20 cellular contexts compared by ENCODE assay signal in the genomic region with DNA sequence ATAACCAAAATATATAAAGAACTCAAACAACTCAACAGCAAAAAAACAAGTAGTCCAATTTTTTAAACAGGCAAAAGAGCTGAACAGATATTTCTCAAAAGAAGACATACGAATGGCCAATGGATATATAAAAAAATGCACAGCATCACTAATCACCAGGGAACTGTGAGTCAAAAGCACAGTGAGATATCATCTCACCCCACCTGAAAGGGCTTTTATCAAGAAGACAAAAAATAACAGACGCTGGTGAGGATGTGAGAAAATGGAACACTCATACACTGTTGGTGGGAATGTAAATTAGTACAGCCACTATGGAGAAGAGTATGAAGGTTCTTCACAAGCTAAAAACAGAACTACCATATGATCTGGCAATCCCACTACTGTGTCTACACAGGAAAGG. TPM values are rescaled to one million over a fixed set of nuclear protein-coding genes. Genes with fewer than 3 reads are reported as not detected.
DNase-seq lines count a peak whose midpoint lies in the region; ATAC-seq and TF ChIP-seq lines count a peak whose summit lies in the region.
"Had no signal": no experiment of that assay in that cellular context is flagged by ENCODE, and none has a peak within 500 bp of the region (broad histone marks: within the 10 kb centered on the region; RNA-seq: fewer than 3 reads in every experiment).

No MANE protein-coding gene starts in this region.

- CTCF ChIA-PET in A673 (lab: Charles Lee): interaction anchor here (0.6 kb wide), 1 partner anchor 348 kb away, joined by 4 read pairs; no protein-coding TSS in a partner anchor

- H3K27me3 Mint-ChIP-seq in stimulated activated naive CD8-positive, alpha-beta T cell treated with anti-CD3 and anti-CD28 coated beads, Interleukin-15, amount 100 ng/mL, for 72 hours: no peaks in the 10 kb centered on the region
- no peaks in the 10 kb centered on the region for H3K27me3 Mint-ChIP-seq in activated T-helper 17 cell treated with anti-CD3 and anti-CD28 coated beads, Interleukin-2, amount 50 U/mL, for 72 hours
- H3K27me3 Mint-ChIP-seq in stimulated activated naive CD8-positive, alpha-beta T cell treated with anti-CD3 and anti-CD28 coated beads, Interleukin-15, Interleukin-2, amounts not matched to agents 100 ng/mL and 50 ng/mL, for 24 hours: no peaks in the 10 kb centered on the region
- H3K27me3 Mint-ChIP-seq: activated T-cell treated with anti-CD3 and anti-CD28 coated beads, Interleukin-2, amount 50 U/mL, for 24 hours; central memory CD8-positive, alpha-beta T cell had no signal

- no peaks in the 10 kb centered on the region for H3K9me2 ChIP-seq in Loucy (replicated peaks; ENCODE audit: low read depth, low read length)

- no peak overlapping the region for H3K4me3 Mint-ChIP-seq in stimulated activated naive CD8-positive, alpha-beta T cell treated with anti-CD3 and anti-CD28 coated beads, Interleukin-15, amount 100 ng/mL, for 72 hours
- peak overlapping the region; percentile 25 for H3K4me3 Mint-ChIP-seq in activated T-helper 17 cell treated with anti-CD3 and anti-CD28 coated beads, Interleukin-2, amount 50 U/mL, for 72 hours
- H3K4me3 Mint-ChIP-seq in stimulated activated naive CD8-positive, alpha-beta T cell treated with anti-CD3 and anti-CD28 coated beads, Interleukin-15, Interleukin-2, amounts not matched to agents 100 ng/mL and 50 ng/mL, for 24 hours: peak overlapping the region; percentile 14
- H3K4me3 Mint-ChIP-seq: activated T-cell treated with anti-CD3 and anti-CD28 coated beads, Interleukin-2, amount 50 U/mL, for 24 hours; central memory CD8-positive, alpha-beta T cell; neural progenitor cell; type B pancreatic cell had no signal

- H3K4me3 ChIP-seq in Loucy (ENCODE audit: low read length, poor library complexity, severe bottlenecking) (peak overlapping the region; percentile 84), A673 (ENCODE audit: low read depth, low read length, poor library complexity, severe bottlenecking) (no peak overlapping the region)
- H3K4me3 ChIP-seq: dorsolateral prefrontal cortex, K562, lower lobe of right lung, neural progenitor cell, right lobe of liver, SJCRH30 had no signal

- peaks cover 96% of the 10 kb centered on the region for H3K79me2 ChIP-seq in Loucy (ENCODE audit: insufficient read depth, low read length)

- intact Hi-C loops in A673 (cut with micrococcal nuclease; ENCODE audit: unreplicated experiment): loop anchor here (10.0 kb wide), 2 partner anchors 179 to 599 kb away; no protein-coding TSS in a partner anchor

- no peak overlapping the region for H3K27ac Mint-ChIP-seq in stimulated activated naive CD8-positive, alpha-beta T cell treated with anti-CD3 and anti-CD28 coated beads, Interleukin-15, amount 100 ng/mL, for 72 hours
- no peak overlapping the region for H3K27ac Mint-ChIP-seq in activated T-helper 17 cell treated with anti-CD3 and anti-CD28 coated beads, Interleukin-2, amount 50 U/mL, for 72 hours
- peak overlapping the region; percentile 56 for H3K27ac Mint-ChIP-seq in stimulated activated naive CD8-positive, alpha-beta T cell treated with anti-CD3 and anti-CD28 coated beads, Interleukin-15, Interleukin-2, amounts not matched to agents 100 ng/mL and 50 ng/mL, for 24 hours
- H3K27ac Mint-ChIP-seq: activated T-cell treated with anti-CD3 and anti-CD28 coated beads, Interleukin-2, amount 50 U/mL, for 24 hours; neural progenitor cell; type B pancreatic cell had no signal

- no peak for TF ChIP-seq CTCF in Loucy (conservative IDR thresholded peaks at IDR 0.05; ENCODE audit: low read length)
- no peak for TF ChIP-seq CTCF in A673 (conservative IDR thresholded peaks at IDR 0.05; ENCODE audit: low read depth, low read length)

- no peak overlapping the region for H2AFZ ChIP-seq in Loucy (ENCODE audit: low read length)
- H2AFZ ChIP-seq: neural progenitor cell had no signal

- no peak for DNase-seq in stimulated activated naive CD8-positive, alpha-beta T cell treated with anti-CD3 and anti-CD28 coated beads, Interleukin-15, Interleukin-2, amounts not matched to agents 100 U/mL and 50 U/mL, for 24 hours
- no peak for DNase-seq in stimulated activated naive CD8-positive, alpha-beta T cell treated with anti-CD3 and anti-CD28 coated beads, Interleukin-15, amount 100 ng/mL, for 72 hours
- no peak for DNase-seq in A673 (ENCODE audit: low spot score)
- no peak for DNase-seq in stimulated activated CD4-positive, alpha-beta T cell treated with anti-CD3 and anti-CD28 coated beads, Interleukin-12 subunit alpha, Interleukin-12 subunit beta, amount 100 ng/mL, for 4 hours
- no peak for DNase-seq in stimulated activated CD4-positive, alpha-beta T cell treated with anti-CD3 and anti-CD28 coated beads, Interleukin-2, amount 100 ng/mL, for 48 hours
- DNase-seq: activated CD4-positive, alpha-beta T cell treated with anti-CD3 and anti-CD28 coated beads, Interleukin-2, amount 50 U/mL, for 4 hours; activated T-cell treated with anti-CD3 and anti-CD28 coated beads, Interleukin-2, amount 50 U/mL, for 24 hours; dorsolateral prefrontal cortex; lower lobe of right lung; NCI-H1436 treated with DMSO at 0.1 percent for 48 hours; NCI-H510A; right lobe of liver; SJCRH30 had no signal

- peaks cover 40% of the 10 kb centered on the region for H3K36me3 Mint-ChIP-seq in activated T-helper 17 cell treated with anti-CD3 and anti-CD28 coated beads, Interleukin-2, amount 50 U/mL, for 72 hours (ENCODE audit: low read depth)
- peaks cover 8% of the 10 kb centered on the region for H3K36me3 Mint-ChIP-seq in stimulated activated naive CD8-positive, alpha-beta T cell treated with anti-CD3 and anti-CD28 coated beads, Interleukin-15, Interleukin-2, amounts not matched to agents 100 ng/mL and 50 ng/mL, for 24 hours (ENCODE audit: low read depth)

- H3K36me3 ChIP-seq in Loucy (ENCODE audit: insufficient read depth, low read length) (peaks cover 30% of the 10 kb centered on the region; the same call in 1 of the 2 replicates), A673 (ENCODE audit: insufficient read depth, low read length, poor library complexity, severe bottlenecking) (no peaks in the 10 kb centered on the region)
- H3K36me3 ChIP-seq: lower lobe of right lung, neural progenitor cell, right lobe of liver, SJCRH30 had no signal

- BruUV-seq in A673 (replicated peaks; lab: Mats Ljungman, UMichigan): no TSS peak

- H4K20me1 ChIP-seq in Loucy (ENCODE audit: insufficient read depth, low read length, poor library complexity, severe bottlenecking): peaks cover 39% of the 10 kb centered on the region

- H3K9ac ChIP-seq in Loucy (ENCODE audit: low read depth, low read length, poor library complexity, severe bottlenecking): peak overlapping the region; percentile 94
- H3K9ac ChIP-seq: neural progenitor cell had no signal

- no peaks in the 10 kb centered on the region for H3K9me3 ChIP-seq in Loucy (ENCODE audit: insufficient read depth, low read depth, low read length)
- H3K9me3 ChIP-seq in A673 (ENCODE audit: low read depth, low read length, poor library complexity, severe bottlenecking): no peaks in the 10 kb centered on the region
- H3K9me3 ChIP-seq: lower lobe of right lung, right lobe of liver, SJCRH30 had no signal

- H3K4me1 ChIP-seq in Loucy (ENCODE audit: insufficient read depth, low read length, poor library complexity, severe bottlenecking) (peaks cover 85% of the 10 kb centered on the region), A673 (ENCODE audit: insufficient read depth, low read length, poor library complexity, severe bottlenecking) (no peaks in the 10 kb centered on the region)
- H3K4me1 ChIP-seq: right lobe of liver, SJCRH30 had no signal

- peaks cover 10% of the 10 kb centered on the region for H3F3A ChIP-seq in Loucy (ENCODE audit: low read depth)

- peak overlapping the region; percentile 93 for H3K4me2 ChIP-seq in Loucy (ENCODE audit: low read depth, low read length, poor library complexity, severe bottlenecking)

- H3K9me3 Mint-ChIP-seq in stimulated activated naive CD8-positive, alpha-beta T cell treated with anti-CD3 and anti-CD28 coated beads, Interleukin-15, amount 100 ng/mL, for 72 hours: no peaks in the 10 kb centered on the region
- H3K9me3 Mint-ChIP-seq in activated T-helper 17 cell treated with anti-CD3 and anti-CD28 coated beads, Interleukin-2, amount 50 U/mL, for 72 hours: no peaks in the 10 kb centered on the region
- H3K9me3 Mint-ChIP-seq in stimulated activated naive CD8-positive, alpha-beta T cell treated with anti-CD3 and anti-CD28 coated beads, Interleukin-15, Interleukin-2, amounts not matched to agents 100 ng/mL and 50 ng/mL, for 24 hours: no peaks in the 10 kb centered on the region
- H3K9me3 Mint-ChIP-seq: activated T-cell treated with anti-CD3 and anti-CD28 coated beads, Interleukin-2, amount 50 U/mL, for 24 hours; central memory CD8-positive, alpha-beta T cell; type B pancreatic cell had no signal

- peaks cover 61% of the 10 kb centered on the region for H3K4me1 Mint-ChIP-seq in stimulated activated naive CD8-positive, alpha-beta T cell treated with anti-CD3 and anti-CD28 coated beads, Interleukin-15, amount 100 ng/mL, for 72 hours
- H3K4me1 Mint-ChIP-seq in activated T-helper 17 cell treated with anti-CD3 and anti-CD28 coated beads, Interleukin-2, amount 50 U/mL, for 72 hours: peaks cover 44% of the 10 kb centered on the region
- peaks cover 57% of the 10 kb centered on the region for H3K4me1 Mint-ChIP-seq in stimulated activated naive CD8-positive, alpha-beta T cell treated with anti-CD3 and anti-CD28 coated beads, Interleukin-15, Interleukin-2, amounts not matched to agents 100 ng/mL and 50 ng/mL, for 24 hours (ENCODE audit: low read depth)

- POLR2A ChIA-PET in A673 (lab: Charles Lee; ENCODE audit: low non-redundant PET): no interaction called here

- H3K27ac ChIP-seq in A673 (ENCODE audit: low read depth, low read length, poor library complexity, severe bottlenecking): no peak overlapping the region
- H3K27ac ChIP-seq: dorsolateral prefrontal cortex, lower lobe of right lung, neural progenitor cell, right lobe of liver, SJCRH30 had no signal

- no peaks in the 10 kb centered on the region for H3K27me3 ChIP-seq in Loucy (ENCODE audit: insufficient read depth, low read length, poor library complexity, severe bottlenecking)
- H3K27me3 ChIP-seq in A673 (replicated peaks; ENCODE audit: insufficient read depth, low read depth, low read length, poor library complexity): peaks cover 7% of the 10 kb centered on the region
- H3K27me3 ChIP-seq: right lobe of liver, SJCRH30 had no signal

- ATAC-seq in stimulated activated naive CD8-positive, alpha-beta T cell treated with anti-CD3 and anti-CD28 coated beads, Interleukin-15, Interleukin-2, amounts not matched to agents 100 U/mL and 50 U/mL, for 24 hours: peak; percentile 62
- no peak for ATAC-seq in stimulated activated naive CD8-positive, alpha-beta T cell treated with anti-CD3 and anti-CD28 coated beads, Interleukin-15, amount 100 ng/mL, for 72 hours
- ATAC-seq in activated T-helper 17 cell treated with anti-CD3 and anti-CD28 coated beads, Interleukin-2, amount 50 U/mL, for 72 hours (replicated peaks): peak; percentile 76
- ATAC-seq: K562, lower lobe of right lung, right lobe of liver had no signal

RNA-seq across cellular contexts. Expression of gene XYLT1, which starts 7.4 kb away (rescaled TPM):
- total RNA-seq in activated T-helper 17 cell treated with anti-CD3 and anti-CD28 coated beads, Interleukin-2, amount 50 U/mL, for 72 hours: 10 to 100 TPM; 21.4 to 22.6 TPM
- total RNA-seq in A673 (2021): 0.13 and 0.64 TPM in 2 replicates

Comparison
In these comparisons a context has a peak if more than half of its experiments do, and no peak if none do; other contexts are left out.
1. H3K4me3 Mint-ChIP-seq: peak in activated T-helper 17 cell treated with anti-CD3 and anti-CD28 coated beads, Interleukin-2, amount 50 U/mL, for 72 hours (single experiment) and stimulated activated naive CD8-positive, alpha-beta T cell treated with anti-CD3 and anti-CD28 coated beads, Interleukin-15, Interleukin-2, amounts not matched to agents 100 ng/mL and 50 ng/mL, for 24 hours (single experiment); none in stimulated activated naive CD8-positive, alpha-beta T cell treated with anti-CD3 and anti-CD28 coated beads, Interleukin-15, amount 100 ng/mL, for 72 hours (0 of 2).
2. RNA of gene XYLT1, which starts 7.4 kb away (total RNA-seq): 21.4 to 22.6 TPM in activated T-helper 17 cell treated with anti-CD3 and anti-CD28 coated beads, Interleukin-2, amount 50 U/mL, for 72 hours; 0.13 to 0.64 TPM in A673; every median in the first group is over 10 times any median in the second.